Comparison of ENCODE assay signal across 10 cellular contexts in the genomic region with DNA sequence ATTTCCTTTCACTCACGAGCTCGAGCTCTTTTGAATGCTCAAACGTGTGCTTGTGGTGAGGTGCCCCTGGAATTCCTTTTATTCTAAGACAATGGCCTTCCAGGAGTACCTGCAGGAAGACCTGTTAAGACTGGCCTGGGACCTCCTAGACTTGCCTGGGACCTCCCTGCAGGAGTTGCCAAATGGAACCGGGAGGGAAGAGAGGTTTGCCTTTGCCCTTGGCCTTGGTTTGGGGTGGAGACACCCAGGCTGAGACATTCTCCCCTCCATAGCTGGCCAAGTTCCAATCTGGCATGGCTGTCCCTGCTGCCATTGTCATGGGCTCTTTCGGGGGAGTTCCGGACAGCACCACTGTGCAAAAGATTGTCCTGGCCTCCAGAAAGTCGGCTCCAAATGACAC. TPM values are rescaled to one million over a fixed set of nuclear protein-coding genes. Genes with fewer than 3 reads are reported as not detected.
A peak's percentile ranks its signal among the peaks of the same experiment; 100 is the strongest.
DNase-seq lines count a peak whose midpoint lies in the region; ATAC-seq, FAIRE-seq and TF ChIP-seq lines count a peak whose summit lies in the region.
"Had no signal": no experiment of that assay in that cellular context is flagged by ENCODE, and none has a peak within 500 bp of the region (broad histone marks: within the 10 kb centered on the region; RNA-seq: fewer than 3 reads in every experiment).

No MANE protein-coding gene starts in this region.

- H3K9me3 ChIP-seq in IMR-90 (ENCODE audit: control insufficient read depth, insufficient read depth, low read length): no peaks in the 10 kb centered on the region
- no peaks in the 10 kb centered on the region for H3K9me3 ChIP-seq in endodermal cell (ENCODE audit: control insufficient read depth, low read length)

- peaks cover 22% of the 10 kb centered on the region for H3K4me1 ChIP-seq in IMR-90 (ENCODE audit: control insufficient read depth, insufficient read depth, low read length)
- H3K4me1 ChIP-seq in endodermal cell (ENCODE audit: control insufficient read depth, insufficient read depth, low read length): peaks cover 5% of the 10 kb centered on the region

- peak overlapping the region; percentile 54 for H3K27ac ChIP-seq in 22Rv1
- no peak overlapping the region for H3K27ac ChIP-seq in IMR-90 (ENCODE audit: insufficient read depth, low read length)
- no peak overlapping the region for H3K27ac ChIP-seq in endodermal cell (ENCODE audit: low read depth, low read length)

- no peaks in the 10 kb centered on the region for H3K36me3 Mint-ChIP-seq in endodermal cell (ENCODE audit: low read depth)
- no peaks in the 10 kb centered on the region for H3K36me3 Mint-ChIP-seq in osteocyte (ENCODE audit: unreplicated experiment)

- intact Hi-C loops in IMR-90 (cut with micrococcal nuclease): no loop called here

- dilution Hi-C loops in IMR-90 (cut with HindIII; ENCODE audit: low sequenced_read_pairs, unreplicated experiment): no loop called here

- no peaks in the 10 kb centered on the region for H3K36me3 ChIP-seq in IMR-90 (ENCODE audit: control insufficient read depth, insufficient read depth, low read length)
- no peaks in the 10 kb centered on the region for H3K36me3 ChIP-seq in endodermal cell (ENCODE audit: control insufficient read depth, insufficient read depth, low read length)

- H2AK5ac ChIP-seq in IMR-90 (ENCODE audit: low read depth, low read length): no peak overlapping the region

- TF ChIP-seq CTCF in 22Rv1 (IDR thresholded peaks at IDR 0.05) (no peak), IMR-90 (conservative IDR thresholded peaks at IDR 0.05; ENCODE audit: low read depth, low read length) (no peak), endodermal cell (conservative IDR thresholded peaks at IDR 0.05) (no peak), osteocyte (IDR thresholded peaks at IDR 0.05) (no peak)

- no peak overlapping the region for H4K5ac ChIP-seq in IMR-90 (ENCODE audit: low read depth, low read length)

- H3K27ac Mint-ChIP-seq in endodermal cell (peak overlapping the region; percentile 52), osteocyte (ENCODE audit: unreplicated experiment) (peak overlapping the region; percentile 29)
- H3K27ac Mint-ChIP-seq: T-helper 1 cell treated with Interleukin-12 subunit alpha and Interleukin-12 subunit beta and Interleukin-4 antibody, amounts not matched to agents 30 μg/mL and 1 μg/mL, for 36 hours had no signal

- H3K4me2 ChIP-seq in IMR-90 (ENCODE audit: low read depth, low read length): no peak overlapping the region

- no peak overlapping the region for H3K18ac ChIP-seq in IMR-90 (ENCODE audit: low read depth, low read length)

- H2BK20ac ChIP-seq in IMR-90 (ENCODE audit: low read depth, low read length): 0 out of 2 replicates have a peak overlapping the region, but pooled peaks have one; percentile 3

- peaks cover 7% of the 10 kb centered on the region; the same call in 1 of the 2 replicates for H3K9me1 ChIP-seq in IMR-90 (ENCODE audit: insufficient read depth, low read length)

- H3K14ac ChIP-seq in IMR-90 (replicated peaks; ENCODE audit: low read depth, low read length): no peak overlapping the region

- peak overlapping the region in 1 of 2 experiments; percentile 50; a peak in 2 of 4 replicates for H4K8ac ChIP-seq in IMR-90 (ENCODE audit: low read depth in 2 of 2, low read length in 2 of 2)

- peak overlapping the region; percentile 28; the same call in 1 of the 2 replicates for H3K23ac ChIP-seq in IMR-90 (ENCODE audit: low read depth, low read length)

- H4K91ac ChIP-seq in IMR-90 (ENCODE audit: insufficient read depth, low read depth, low read length): peak overlapping the region; percentile 51; the same call in 1 of the 2 replicates

- no peak overlapping the region for H3K4me3 ChIP-seq in IMR-90 (ENCODE audit: insufficient read depth, low read depth, low read length)
- no peak overlapping the region for H3K4me3 ChIP-seq in endodermal cell (ENCODE audit: low read length)

- no peak for ATAC-seq in IMR-90 (ENCODE audit: low read depth)

- no peak for FAIRE-seq in GM19239 (lab: Jason Lieb, UNC)

- WGBS in IMR-90 (ENCODE audit: extremely low coverage in 2 of 2, insufficient read length in 1 of 2), 2 experiments: no CpG with 5 or more reads among the region's 7 CpGs
- 78 to 82% methylated on average over 5 to 7 of the region's 7 CpGs for WGBS in endodermal cell (ENCODE audit: insufficient coverage in 1 of 2, insufficient read length in 1 of 2), 2 experiments

- H3K56ac ChIP-seq in IMR-90 (ENCODE audit: extremely low read depth, insufficient read depth, low read length): no peak overlapping the region

- peaks cover 0 to 8% of the 10 kb centered on the region in 2 experiments; a peak in 2 of 4 replicates for H3K79me1 ChIP-seq in IMR-90 (ENCODE audit: low read depth in 1 of 2, low read length in 2 of 2)

- H2BK5ac ChIP-seq in IMR-90 (ENCODE audit: low read depth, low read length, poor library complexity, severe bottlenecking): no peak overlapping the region

- H2AFZ ChIP-seq in IMR-90 (replicated peaks; ENCODE audit: low read length, poor library complexity): peak overlapping the region; percentile 45

- H3K9me3 Mint-ChIP-seq in endodermal cell (no peaks in the 10 kb centered on the region), osteocyte (ENCODE audit: unreplicated experiment) (no peaks in the 10 kb centered on the region)
- H3K9me3 Mint-ChIP-seq: T-helper 1 cell treated with Interleukin-12 subunit alpha and Interleukin-12 subunit beta and Interleukin-4 antibody, amounts not matched to agents 30 μg/mL and 1 μg/mL, for 36 hours had no signal

- H3K4me3 Mint-ChIP-seq in endodermal cell (no peak overlapping the region), osteocyte (ENCODE audit: unreplicated experiment) (no peak overlapping the region)
- H3K4me3 Mint-ChIP-seq: T-helper 1 cell treated with Interleukin-12 subunit alpha and Interleukin-12 subunit beta and Interleukin-4 antibody, amounts not matched to agents 30 μg/mL and 1 μg/mL, for 36 hours had no signal

- peak overlapping the region; percentile 84; the same call in 1 of the 3 replicates for H2BK15ac ChIP-seq in IMR-90 (ENCODE audit: low read depth, low read length)

- no peaks in the 10 kb centered on the region for H4K20me1 ChIP-seq in IMR-90 (ENCODE audit: insufficient read depth, low read length)

- H2AK9ac ChIP-seq in IMR-90 (replicated peaks; ENCODE audit: low read depth, low read length, poor library complexity): no peak overlapping the region

- H3K4ac ChIP-seq in IMR-90 (ENCODE audit: low read depth, low read length): peak overlapping the region; percentile 5; the same call in 1 of the 2 replicates

- in situ Hi-C loops in IMR-90 (cut with MboI; ENCODE audit: low sequenced_read_pairs): no loop called here

- no peaks in the 10 kb centered on the region for H3K27me3 ChIP-seq in IMR-90 (ENCODE audit: control insufficient read depth, insufficient read depth, low read length)
- no peaks in the 10 kb centered on the region for H3K27me3 ChIP-seq in endodermal cell (ENCODE audit: control insufficient read depth, insufficient read depth, low read length, poor library complexity, severe bottlenecking)

- peaks cover 16% of the 10 kb centered on the region for H3K4me1 Mint-ChIP-seq in endodermal cell
- peaks cover 38% of the 10 kb centered on the region for H3K4me1 Mint-ChIP-seq in osteocyte (ENCODE audit: unreplicated experiment)

- no peak overlapping the region for H3K9ac ChIP-seq in IMR-90 (ENCODE audit: low read depth, low read length)
- no peak overlapping the region for H3K9ac ChIP-seq in endodermal cell (ENCODE audit: extremely low read depth, low read length, poor library complexity, severe bottlenecking)

- DNase-seq in IMR-90 (no peak), endodermal cell (no peak), osteocyte (ENCODE audit: extremely low spot score, unreplicated experiment) (no peak), GM19239 (ENCODE audit: insufficient read length, low spot score) (no peak), NCI-H1092 treated with DMSO at 0.1 percent for 48 hours (lab: John Stamatoyannopoulos, UW) (no peak), NCI-H526 treated with DMSO at 0.1 percent for 48 hours (lab: John Stamatoyannopoulos, UW) (no peak), NCI-H128 (lab: John Stamatoyannopoulos, UW; ENCODE audit: unreplicated experiment) (no peak)
- DNase-seq: NCI-H226 had no signal

- no peak for TF ChIP-seq RAD21 in IMR-90 (IDR thresholded peaks at IDR 0.05; ENCODE audit: low read length)

- TF ChIP-seq POLR2A in IMR-90 (IDR thresholded peaks at IDR 0.05; ENCODE audit: low read depth, low read length): no peak

- POLR2A ChIA-PET in IMR-90 (lab: Charles Lee; ENCODE audit: unreplicated experiment): no interaction called here

- CTCF ChIA-PET in IMR-90 (lab: Yijun Ruan, JAX): no interaction called here

- BruUV-seq in IMR-90 (replicated peaks; lab: Mats Ljungman, UMichigan): no TSS peak

- H3K27me3 Mint-ChIP-seq in endodermal cell (ENCODE audit: insufficient read depth) (peaks cover 6% of the 10 kb centered on the region), osteocyte (ENCODE audit: unreplicated experiment) (no peaks in the 10 kb centered on the region)

- peak overlapping the region; percentile 32; the same call in 1 of the 2 replicates for H2BK120ac ChIP-seq in IMR-90 (ENCODE audit: low read depth, low read length)

TF ChIP-seq in IMR-90, 13 proteins besides CTCF, POLR2A, EP300 and RAD21 (continues in another document):
- TF ChIP-seq CEBPB (IDR thresholded peaks at IDR 0.05; ENCODE audit: low read depth, low read length) (no peak), USF2 (IDR thresholded peaks at IDR 0.05; ENCODE audit: low read depth, low read length) (no peak), RFX5 (IDR thresholded peaks at IDR 0.05; ENCODE audit: low read depth, low read length) (no peak), FOS (IDR thresholded peaks at IDR 0.05; ENCODE audit: low read depth, low read length) (no peak)

RNA-seq across cellular contexts. Expression of gene DNAJB12, which starts 39.7 kb away (rescaled TPM):
- 18.3 and 19.2 TPM in 2 replicates for total RNA-seq in IMR-90 (2012; rRNA removed)
- 23.1 and 24.0 TPM in 2 replicates for polyA plus RNA-seq in IMR-90 (2012; rRNA removed)
- 18.5 and 22.8 TPM in 2 replicates for polyA plus RNA-seq in IMR-90 (2012; cell fraction: cytosol; rRNA removed)
- 28.0 and 41.8 TPM in 2 replicates for polyA plus RNA-seq in IMR-90 (2012; cell fraction: nucleus; rRNA removed; ENCODE audit: low replicate concordance)
- total RNA-seq in endodermal cell: 10 to 100 TPM; 22.6 to 27.5 TPM
- polyA plus RNA-seq in endodermal cell (2013, experiment 1 of 2): 18.3 TPM
- 17.5 TPM for polyA plus RNA-seq in endodermal cell (2013, experiment 2 of 2)
- total RNA-seq in osteocyte: 42.4 and 43.0 TPM in 2 replicates

RNA-seq across cellular contexts. Expression of gene DDIT4, which starts 41.3 kb away (rescaled TPM):
- total RNA-seq in IMR-90 (2012; rRNA removed) (108 and 110 TPM in 2 replicates), endodermal cell (10 to 100 TPM; 20.5 to 30.2 TPM), osteocyte (288 and 290 TPM in 2 replicates)
- 31.0 and 59.6 TPM in 2 replicates for polyA plus RNA-seq in IMR-90 (2012; rRNA removed)
- 38.8 and 80.6 TPM in 2 replicates for polyA plus RNA-seq in IMR-90 (2012; cell fraction: cytosol; rRNA removed)
- 80.3 and 93.3 TPM in 2 replicates for polyA plus RNA-seq in IMR-90 (2012; cell fraction: nucleus; rRNA removed; ENCODE audit: low replicate concordance)
- polyA plus RNA-seq in endodermal cell (2013, experiment 1 of 2): 178 TPM
- polyA plus RNA-seq in endodermal cell (2013, experiment 2 of 2): 119 TPM
